8 cellular contexts compared by ENCODE assay signal in the genomic region with DNA sequence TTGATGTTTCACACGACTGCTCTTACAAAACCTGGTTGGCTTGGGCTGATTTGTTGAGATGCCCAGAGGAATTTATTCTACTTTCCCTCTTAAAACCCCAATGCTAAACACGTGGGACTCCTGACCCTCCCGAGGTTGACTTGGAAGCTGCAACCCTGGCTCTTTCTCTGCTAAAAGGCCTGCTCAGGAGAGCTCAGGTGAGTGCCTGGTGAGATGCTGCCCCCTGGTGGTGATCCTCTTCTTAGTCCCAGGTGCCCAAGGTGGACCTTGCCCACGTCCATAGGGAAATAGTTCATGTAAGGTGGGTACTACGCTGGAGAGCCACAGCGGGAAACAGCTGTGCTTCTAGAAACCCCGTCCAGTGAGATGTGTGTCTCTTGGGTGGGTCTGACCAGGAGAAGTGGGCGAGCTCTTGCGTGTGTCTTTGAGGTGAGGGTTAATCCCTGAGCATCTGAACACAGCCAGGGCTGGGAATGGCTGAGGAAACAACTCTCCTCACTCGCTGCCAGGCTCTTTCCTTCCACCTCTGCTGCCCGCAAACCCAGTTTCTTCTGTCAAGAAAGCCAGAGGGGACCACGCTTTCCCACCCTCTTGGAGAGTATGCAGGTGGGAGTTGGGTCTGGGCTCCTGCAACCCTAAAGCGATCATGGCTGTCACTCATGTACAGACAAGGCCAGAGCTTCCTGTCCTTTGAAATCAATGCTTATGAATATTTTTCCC. TPM values are rescaled to one million over a fixed set of nuclear protein-coding genes. Genes with fewer than 3 reads are reported as not detected.
DNase-seq lines count a peak whose midpoint lies in the region; ATAC-seq and TF ChIP-seq lines count a peak whose summit lies in the region.

No MANE protein-coding gene starts in this region.

- ATAC-seq in left lobe of liver (peak; percentile 96), HG03457 (IDR thresholded peaks at IDR 0.05; ENCODE audit: unreplicated experiment) (no peak)

- H4K20me1 ChIP-seq in SU-DHL-6 (ENCODE audit: low read depth, low read length), result no peaks in the 10 kb centered on the region

- H3K27me3 ChIP-seq in SU-DHL-6 (ENCODE audit: low read length), result no peaks in the 10 kb centered on the region

- no peaks in the 10 kb centered on the region for H3K9me2 ChIP-seq in SU-DHL-6 (replicated peaks; ENCODE audit: insufficient read depth, low read length)

- H3K4me3 ChIP-seq in SU-DHL-6 (ENCODE audit: insufficient read depth, low read length, poor library complexity, severe bottlenecking) (no peak overlapping the region), choroid plexus epithelial cell (ENCODE audit: low read depth, low read length) (no peak overlapping the region)

- no peaks in the 10 kb centered on the region for H3F3A ChIP-seq in SU-DHL-6 (ENCODE audit: insufficient read depth)

- H3K9ac ChIP-seq in SU-DHL-6 (ENCODE audit: low read length), result no peak overlapping the region

- TF ChIP-seq CTCF in AG09319 (IDR thresholded peaks at IDR 0.05; ENCODE audit: low read depth, low read length) (peak; percentile 77), SU-DHL-6 (IDR thresholded peaks at IDR 0.05; ENCODE audit: insufficient read depth, low read length, poor library complexity, severe bottlenecking) (peak; percentile 65), choroid plexus epithelial cell (conservative IDR thresholded peaks at IDR 0.05; ENCODE audit: low read depth, low read length) (peak; percentile 89)

- H3K79me2 ChIP-seq in SU-DHL-6 (ENCODE audit: insufficient read depth, low read length), result no peaks in the 10 kb centered on the region

- H3K36me3 ChIP-seq in SU-DHL-6 (ENCODE audit: low read length), result no peaks in the 10 kb centered on the region

- no peak overlapping the region for H3K27ac ChIP-seq in SU-DHL-6 (ENCODE audit: low read depth, low read length)

- no peak overlapping the region for H3K4me2 ChIP-seq in SU-DHL-6 (ENCODE audit: low read depth, low read length, poor library complexity, severe bottlenecking)

- DNase-seq in AG09319 (ENCODE audit: extremely low read depth, low read depth) (no peak), GM19238 (ENCODE audit: insufficient read length, low spot score) (peak; percentile 44), NCI-H1092 (lab: John Stamatoyannopoulos, UW) (peak; percentile 35), choroid plexus epithelial cell (ENCODE audit: low read depth) (peak; percentile 76), left lobe of liver (ENCODE audit: low spot score) (peak; percentile 68)
- peak; percentile 24 for DNase-seq in stimulated activated CD8-positive, alpha-beta memory T cell treated with anti-CD3 and anti-CD28 coated beads, Interleukin-12 subunit alpha, Interleukin-12 subunit beta, amount 100 ng/mL, for 1 hour (ENCODE audit: low read depth)

- H2AFZ ChIP-seq in SU-DHL-6 (ENCODE audit: low read depth, low read length, severe bottlenecking), result no peak overlapping the region

- no peaks in the 10 kb centered on the region for H3K9me3 ChIP-seq in SU-DHL-6 (ENCODE audit: insufficient read depth, low read length)

RNA-seq across cellular contexts. Expression of gene PXDN, which starts 25.5 kb away (rescaled TPM):
- 9.4 TPM for total RNA-seq in left lobe of liver
